In genomic region chr2:239288951-239289481, GRCh38 we compare ENCODE assay signal across 1 cellular context.
A peak's percentile ranks its signal among the peaks of the same experiment; 100 is the strongest.
TF ChIP-seq lines count a peak whose summit lies in the region.

No MANE protein-coding gene starts in this region.

TF ChIP-seq in GM12878, 131 proteins besides CTCF, POLR2A, EP300 and RAD21 (continued from another document):
- TF ChIP-seq SKIL (IDR thresholded peaks at IDR 0.05; ENCODE audit: low read depth, poor library complexity, severe bottlenecking) (peak; percentile 87), ZNF207 (IDR thresholded peaks at IDR 0.05; ENCODE audit: borderline replicate concordance) (no peak), ZNF24 (IDR thresholded peaks at IDR 0.05) (0 out of 2 replicates have a peak, but pooled peaks have one; percentile 14), CHD1 (IDR thresholded peaks at IDR 0.05; ENCODE audit: low read depth, low read length) (no peak), MTA3 (IDR thresholded peaks at IDR 0.05; ENCODE audit: borderline replicate concordance, low read length) (peak; percentile 84), E4F1 (IDR thresholded peaks at IDR 0.05; ENCODE audit: borderline replicate concordance, partially characterized antibody) (no peak), E2F8 (IDR thresholded peaks at IDR 0.05; ENCODE audit: low read depth, partially characterized antibody) (no peak), ZBTB40 (IDR thresholded peaks at IDR 0.05; ENCODE audit: borderline replicate concordance) (no peak), MYC (IDR thresholded peaks at IDR 0.05; ENCODE audit: insufficient read depth, insufficient read length, insufficient replicate concordance, low read length, severe bottlenecking) (no peak), FOXM1 (IDR thresholded peaks at IDR 0.05; ENCODE audit: low read depth, low read length) (0 out of 2 replicates have a peak, but pooled peaks have one; percentile 20), SMARCA5 (IDR thresholded peaks at IDR 0.05) (no peak), USF2 (IDR thresholded peaks at IDR 0.05; ENCODE audit: borderline replicate concordance, low read depth, low read length) (no peak), TARDBP (IDR thresholded peaks at IDR 0.05; ENCODE audit: borderline replicate concordance) (no peak), BCLAF1 (IDR thresholded peaks at IDR 0.05) (no peak), IKZF2 (IDR thresholded peaks at IDR 0.05) (peak; percentile 80 to 87; a peak in 3 of 4 replicates), NFXL1 (IDR thresholded peaks at IDR 0.05; ENCODE audit: borderline replicate concordance) (no peak), HDAC2 (IDR thresholded peaks at IDR 0.05) (no peak), ZNF622 (IDR thresholded peaks at IDR 0.05) (no peak)
